9 cellular contexts compared by ENCODE assay signal in the genomic region with DNA sequence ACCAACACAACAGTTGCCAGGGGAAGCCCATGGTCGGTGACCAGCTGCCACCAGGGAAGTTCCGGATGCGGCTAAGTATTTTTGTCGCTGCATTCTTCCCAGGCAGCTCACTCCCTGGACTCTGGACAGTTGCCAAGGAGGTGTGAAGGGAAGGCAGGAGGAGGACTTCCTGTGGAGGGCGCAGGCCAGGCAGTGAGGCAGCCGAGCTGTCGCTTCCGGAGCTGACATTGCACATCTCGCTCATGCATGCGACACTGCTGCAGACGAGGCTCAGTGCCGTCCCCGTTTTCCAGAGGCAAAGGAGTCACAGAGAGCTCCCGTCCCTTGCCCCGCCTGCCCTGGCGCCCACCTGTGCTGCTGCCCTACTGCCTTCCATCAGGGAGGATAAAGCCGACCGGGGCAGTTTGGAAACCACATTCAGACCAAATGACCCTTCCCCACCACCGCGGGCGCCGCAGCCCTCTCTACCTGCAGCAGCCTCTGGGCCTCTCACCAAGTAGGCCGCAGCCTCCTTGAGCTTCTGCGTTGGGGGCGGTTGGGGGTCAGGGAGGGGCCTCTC.
DNase-seq lines count a peak whose midpoint lies in the region; ATAC-seq, FAIRE-seq and TF ChIP-seq lines count a peak whose summit lies in the region.
"Had no signal": no experiment of that assay in that cellular context is flagged by ENCODE, and none has a peak within 500 bp of the region (broad histone marks: within the 10 kb centered on the region; RNA-seq: fewer than 3 reads in every experiment).

No MANE protein-coding gene starts in this region.

- peaks cover 7% of the 10 kb centered on the region for H3K4me1 Mint-ChIP-seq in activated CD8-positive, alpha-beta T cell treated with anti-CD3 and anti-CD28 coated beads, Interleukin-2, amount 10 ng/mL, durations not matched to agents 7 days and 5 days (ENCODE audit: low read depth)
- peaks cover 6 to 10% of the 10 kb centered on the region in 2 donors for H3K4me1 Mint-ChIP-seq in immature natural killer cell

- ATAC-seq in A549 (peak; percentile 25 to 49; a peak in 3 of 6 replicates), thoracic aorta (ENCODE audit: insufficient number of reproducible peaks, low FRiP score, low read depth) (peak; percentile 83), HG03354 (IDR thresholded peaks at IDR 0.05; ENCODE audit: poor library complexity, severe bottlenecking, unreplicated experiment) (no peak)
- no peak for ATAC-seq in activated CD8-positive, alpha-beta T cell treated with anti-CD3 and anti-CD28 coated beads, Interleukin-2, amount 10 ng/mL, durations not matched to agents 7 days and 5 days

- no peak for TF ChIP-seq EP300 in A549 (IDR thresholded peaks at IDR 0.05)

- H3K27me3 ChIP-seq in thoracic aorta (replicated peaks; ENCODE audit: insufficient read depth), result no peaks in the 10 kb centered on the region

- H3K4me3 ChIP-seq in A549 (no peak overlapping the region), thoracic aorta (peak overlapping the region; percentile 65)
- H3K4me3 ChIP-seq: GM12878 had no signal

- H3K27me3 Mint-ChIP-seq in activated CD8-positive, alpha-beta T cell treated with anti-CD3 and anti-CD28 coated beads, Interleukin-2, amount 10 ng/mL, durations not matched to agents 7 days and 5 days (ENCODE audit: low read depth), result peaks cover 55% of the 10 kb centered on the region
- H3K27me3 Mint-ChIP-seq in immature natural killer cell (ENCODE audit: low read depth in 3 of 3), result peaks cover 11 to 39% (median 19%) of the 10 kb centered on the region in 3 donors

- H3K36me3 ChIP-seq in thoracic aorta, result no peaks in the 10 kb centered on the region

- peaks cover 36% of the 10 kb centered on the region for H3K4me1 ChIP-seq in A549
- peaks cover 13 to 24% of the 10 kb centered on the region in 2 donors for H3K4me1 ChIP-seq in thoracic aorta (ENCODE audit: control insufficient read depth in 1 of 2, low read depth in 2 of 2)

- no peak overlapping the region for H3K4me3 Mint-ChIP-seq in activated CD8-positive, alpha-beta T cell treated with anti-CD3 and anti-CD28 coated beads, Interleukin-2, amount 10 ng/mL, durations not matched to agents 7 days and 5 days
- peak overlapping the region; percentile 50 to 65 (median 57) for H3K4me3 Mint-ChIP-seq in immature natural killer cell

- POLR2A ChIA-PET in A549 (lab: Yijun Ruan, JAX), result interaction anchor here (1.5 kb wide), 2 partner anchors 32 to 94 kb away, joined by 3 to 9 read pairs; partner anchors contain the start of gene ATF3
- POLR2A ChIA-PET in activated CD8-positive, alpha-beta T cell treated with anti-CD3 and anti-CD28 coated beads, Interleukin-2, amount 10 ng/mL, durations not matched to agents 7 days and 5 days (lab: Charles Lee), result no interaction called here

- H3K4me2 ChIP-seq in A549, result peak overlapping the region; percentile 49

- H3K9me3 ChIP-seq in A549, result no peaks in the 10 kb centered on the region
- no peaks in the 10 kb centered on the region for H3K9me3 ChIP-seq in thoracic aorta

- 73% methylated on average over 21 of the region's 25 CpGs for WGBS in A549 (ENCODE audit: missing lambda C conversion rate)

- FAIRE-seq in A549 (lab: Jason Lieb, UNC), result no peak
- FAIRE-seq: GM12878 had no signal

- TF ChIP-seq POLR2A in A549 (IDR thresholded peaks at IDR 0.05; ENCODE audit: low read length), result no peak

- TF ChIP-seq CTCF in A549 (IDR thresholded peaks at IDR 0.05), result no peak
- no peak for TF ChIP-seq CTCF in GM20000 (IDR thresholded peaks at IDR 0.05; ENCODE audit: extremely low read depth, missing control alignments)
- TF ChIP-seq CTCF in thoracic aorta (IDR thresholded peaks at IDR 0.05), result no peak

- H3K27ac Mint-ChIP-seq in activated CD8-positive, alpha-beta T cell treated with anti-CD3 and anti-CD28 coated beads, Interleukin-2, amount 10 ng/mL, durations not matched to agents 7 days and 5 days, result no peak overlapping the region
- peak overlapping the region in 1 of 6 donors; percentile 28 for H3K27ac Mint-ChIP-seq in immature natural killer cell

- H3K36me3 Mint-ChIP-seq in activated CD8-positive, alpha-beta T cell treated with anti-CD3 and anti-CD28 coated beads, Interleukin-2, amount 10 ng/mL, durations not matched to agents 7 days and 5 days (ENCODE audit: low read depth), result no peaks in the 10 kb centered on the region
- peaks cover 0 to 6% (median 0%) of the 10 kb centered on the region in 3 donors for H3K36me3 Mint-ChIP-seq in immature natural killer cell

- DNase-seq in A549 (ENCODE audit: low read depth in 1 of 2, low spot score in 1 of 2), result peak; percentile 59 to 80
- DNase-seq in GM20000 (ENCODE audit: low spot score), result peak; percentile 50
- peak; percentile 39 for DNase-seq in activated CD8-positive, alpha-beta T cell treated with anti-CD3 and anti-CD28 coated beads, Interleukin-2, amount 10 ng/mL, durations not matched to agents 7 days and 5 days
- DNase-seq in immature natural killer cell, result peak; percentile 13 to 25 (median 19)
- peak; percentile 18 for DNase-seq in thoracic aorta (ENCODE audit: low spot score)
- DNase-seq in ecto neural progenitor cell (ENCODE audit: low spot score), result no peak
- no peak for DNase-seq in NCI-H1436 treated with DMSO at 0.1 percent for 48 hours (lab: John Stamatoyannopoulos, UW)

- no peaks in the 10 kb centered on the region for H3K9me3 Mint-ChIP-seq in activated CD8-positive, alpha-beta T cell treated with anti-CD3 and anti-CD28 coated beads, Interleukin-2, amount 10 ng/mL, durations not matched to agents 7 days and 5 days (ENCODE audit: insufficient read depth)
- H3K9me3 Mint-ChIP-seq in immature natural killer cell, result peaks cover 0 to 1% (median 0%) of the 10 kb centered on the region in 6 donors

- CTCF ChIA-PET in A549 (lab: Yijun Ruan, JAX), result interaction anchor here (1.0 to 4.4 kb wide), 4 partner anchors 37 to 268 kb away, joined by 3 to 30 read pairs (median 4); no protein-coding TSS in a partner anchor
- CTCF ChIA-PET in activated CD8-positive, alpha-beta T cell treated with anti-CD3 and anti-CD28 coated beads, Interleukin-2, amount 10 ng/mL, durations not matched to agents 7 days and 5 days (lab: Charles Lee), result interaction anchor here (2.4 kb wide), 1 partner anchor 58 kb away, joined by 7 read pairs; no protein-coding TSS in a partner anchor

- H3K27ac ChIP-seq in A549 (peak overlapping the region; percentile 5 to 76; a peak in 5 of 6 replicates), thoracic aorta (peak overlapping the region in 1 of 2 donors; percentile 12)

- TF ChIP-seq RAD21 in A549 (conservative IDR thresholded peaks at IDR 0.05 in 1 of 2, IDR thresholded peaks at IDR 0.05 in 1 of 2), result no peak

TF ChIP-seq in A549, 52 proteins besides CTCF, POLR2A, EP300 and RAD21:
- TF ChIP-seq MYC (IDR thresholded peaks at IDR 0.05; ENCODE audit: borderline replicate concordance, low read length), result no peak
- TF ChIP-seq FOSL2 (IDR thresholded peaks at IDR 0.05), result no peak
- 0 out of 2 replicates have a peak, but pooled peaks have one; percentile 48 for TF ChIP-seq FOSL2 (CRISPR knock-in tag; IDR thresholded peaks at IDR 0.05)
- no peak for TF ChIP-seq HMGXB4 (CRISPR knock-in tag; IDR thresholded peaks at IDR 0.05; ENCODE audit: borderline replicate concordance)
- TF ChIP-seq MAFK (IDR thresholded peaks at IDR 0.05; ENCODE audit: partially characterized antibody), result peak; percentile 68
- TF ChIP-seq, protein P1, sequence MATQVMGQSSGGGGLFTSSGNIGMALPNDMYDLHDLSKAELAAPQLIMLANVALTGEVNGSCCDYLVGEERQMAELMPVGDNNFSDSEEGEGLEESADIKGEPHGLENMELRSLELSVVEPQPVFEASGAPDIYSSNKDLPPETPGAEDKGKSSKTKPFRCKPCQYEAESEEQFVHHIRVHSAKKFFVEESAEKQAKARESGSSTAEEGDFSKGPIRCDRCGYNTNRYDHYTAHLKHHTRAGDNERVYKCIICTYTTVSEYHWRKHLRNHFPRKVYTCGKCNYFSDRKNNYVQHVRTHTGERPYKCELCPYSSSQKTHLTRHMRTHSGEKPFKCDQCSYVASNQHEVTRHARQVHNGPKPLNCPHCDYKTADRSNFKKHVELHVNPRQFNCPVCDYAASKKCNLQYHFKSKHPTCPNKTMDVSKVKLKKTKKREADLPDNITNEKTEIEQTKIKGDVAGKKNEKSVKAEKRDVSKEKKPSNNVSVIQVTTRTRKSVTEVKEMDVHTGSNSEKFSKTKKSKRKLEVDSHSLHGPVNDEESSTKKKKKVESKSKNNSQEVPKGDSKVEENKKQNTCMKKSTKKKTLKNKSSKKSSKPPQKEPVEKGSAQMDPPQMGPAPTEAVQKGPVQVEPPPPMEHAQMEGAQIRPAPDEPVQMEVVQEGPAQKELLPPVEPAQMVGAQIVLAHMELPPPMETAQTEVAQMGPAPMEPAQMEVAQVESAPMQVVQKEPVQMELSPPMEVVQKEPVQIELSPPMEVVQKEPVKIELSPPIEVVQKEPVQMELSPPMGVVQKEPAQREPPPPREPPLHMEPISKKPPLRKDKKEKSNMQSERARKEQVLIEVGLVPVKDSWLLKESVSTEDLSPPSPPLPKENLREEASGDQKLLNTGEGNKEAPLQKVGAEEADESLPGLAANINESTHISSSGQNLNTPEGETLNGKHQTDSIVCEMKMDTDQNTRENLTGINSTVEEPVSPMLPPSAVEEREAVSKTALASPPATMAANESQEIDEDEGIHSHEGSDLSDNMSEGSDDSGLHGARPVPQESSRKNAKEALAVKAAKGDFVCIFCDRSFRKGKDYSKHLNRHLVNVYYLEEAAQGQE (IDR thresholded peaks at IDR 0.05), result no peak
- TF ChIP-seq, protein P2, sequence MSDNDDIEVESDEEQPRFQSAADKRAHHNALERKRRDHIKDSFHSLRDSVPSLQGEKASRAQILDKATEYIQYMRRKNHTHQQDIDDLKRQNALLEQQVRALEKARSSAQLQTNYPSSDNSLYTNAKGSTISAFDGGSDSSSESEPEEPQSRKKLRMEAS (IDR thresholded peaks at IDR 0.05), result peak; percentile 55
- no peak for TF ChIP-seq FOXS1 (CRISPR knock-in tag; IDR thresholded peaks at IDR 0.05)

Comparison
In these comparisons a context has a peak if more than half of its experiments do, and no peak if none do; other contexts are left out.
1. ATAC-seq: peak in A549 (2 of 2) and thoracic aorta (single experiment); none in activated CD8-positive, alpha-beta T cell treated with anti-CD3 and anti-CD28 coated beads, Interleukin-2, amount 10 ng/mL, durations not matched to agents 7 days and 5 days (single experiment) and HG03354 (single experiment).
2. DNase-seq: peak in A549 (2 of 2), GM20000 (single experiment), activated CD8-positive, alpha-beta T cell treated with anti-CD3 and anti-CD28 coated beads, Interleukin-2, amount 10 ng/mL, durations not matched to agents 7 days and 5 days (single experiment), immature natural killer cell (3 of 3) and thoracic aorta (single experiment); none in ecto neural progenitor cell (single experiment) and NCI-H1436 treated with DMSO at 0.1 percent for 48 hours (single experiment).